Comparison of ENCODE assay signal across 14 cellular contexts in genomic region chr1:47031585-47031984, GRCh38. TPM values are rescaled to one million over a fixed set of nuclear protein-coding genes. Genes with fewer than 3 reads are reported as not detected.
DNase-seq lines count a peak whose midpoint lies in the region; ATAC-seq, FAIRE-seq and TF ChIP-seq lines count a peak whose summit lies in the region.
"Had no signal": no experiment of that assay in that cellular context is flagged by ENCODE, and none has a peak within 500 bp of the region (broad histone marks: within the 10 kb centered on the region; RNA-seq: fewer than 3 reads in every experiment).

No MANE protein-coding gene starts in this region.

- H2AFZ ChIP-seq in PC-3 (ENCODE audit: low read length) = no peak overlapping the region
- no peak overlapping the region for H2AFZ ChIP-seq in keratinocyte (ENCODE audit: control insufficient read depth, low read length)

- no peak overlapping the region for H3K9ac ChIP-seq in PC-3 (ENCODE audit: low read length)
- H3K9ac ChIP-seq in keratinocyte (ENCODE audit: control insufficient read depth, extremely low read depth, insufficient read depth, low read length) = no peak overlapping the region

- DNase-seq in PC-3 = no peak
- DNase-seq in coronary artery (ENCODE audit: low spot score) = no peak
- no peak for DNase-seq in keratinocyte (ENCODE audit: low read depth, low spot score)
- no peak for DNase-seq in stimulated activated effector memory CD8-positive, alpha-beta T cell treated with anti-CD3 and anti-CD28 coated beads, Interleukin-12 subunit alpha, Interleukin-12 subunit beta, amount 100 ng/mL, for 72 hours (ENCODE audit: low spot score in 2 of 2)
- DNase-seq in kidney glomerular epithelial cell (lab: John Stamatoyannopoulos, UW) = no peak
- DNase-seq in frontal cortex (ENCODE audit: low spot score in 2 of 2) = no peak
- DNase-seq: activated CD4-positive, alpha-beta T cell treated with anti-CD3 and anti-CD28 coated beads, Interleukin-2, amount 10 ng/mL, durations not matched to agents 24 days and 14 days; activated gamma-delta T cell treated with Interleukin-2 at 50 U/mL for 16 hours; CD4-positive, CD25-positive, alpha-beta regulatory T cell; erythroblast; naive thymus-derived CD8-positive, alpha-beta T cell had no signal

- POLR2A ChIA-PET in PC-3 (lab: Charles Lee; ENCODE audit: unreplicated experiment) = no interaction called here

- H3K4me1 ChIP-seq in PC-3 (ENCODE audit: insufficient read depth, low read length) = peaks cover 32% of the 10 kb centered on the region
- H3K4me1 ChIP-seq in keratinocyte (ENCODE audit: control insufficient read depth, extremely low read depth, insufficient read depth, low read length) = peaks cover 30% of the 10 kb centered on the region
- H3K4me1 ChIP-seq: A549 had no signal

- intact Hi-C loops in PC-3 (cut with micrococcal nuclease) = no loop called here

- dilution Hi-C loops in keratinocyte (cut with MboI; ENCODE audit: extremely low pct_ligation_motif_present, low sequenced_read_pairs) = no loop called here

- no peaks in the 10 kb centered on the region for H3K36me3 Mint-ChIP-seq in stimulated activated effector memory CD8-positive, alpha-beta T cell treated with anti-CD3 and anti-CD28 coated beads, Interleukin-12 subunit alpha, Interleukin-12 subunit beta, amount 100 ng/mL, for 72 hours
- H3K36me3 Mint-ChIP-seq: CD4-positive, CD25-positive, alpha-beta regulatory T cell; naive thymus-derived CD8-positive, alpha-beta T cell had no signal

- H3K9me3 ChIP-seq in PC-3 (ENCODE audit: low read length) (no peaks in the 10 kb centered on the region), keratinocyte (ENCODE audit: control insufficient read depth, low read depth, low read length) (no peaks in the 10 kb centered on the region)
- H3K9me3 ChIP-seq: A549 had no signal

- BruUV-seq in PC-3 (replicated peaks; lab: Mats Ljungman, UMichigan) = no TSS peak

- H3K4me1 Mint-ChIP-seq in stimulated activated effector memory CD8-positive, alpha-beta T cell treated with anti-CD3 and anti-CD28 coated beads, Interleukin-12 subunit alpha, Interleukin-12 subunit beta, amount 100 ng/mL, for 72 hours = no peaks in the 10 kb centered on the region
- H3K4me1 Mint-ChIP-seq: activated CD4-positive, alpha-beta T cell treated with anti-CD3 and anti-CD28 coated beads, Interleukin-2, amount 10 ng/mL, durations not matched to agents 24 days and 14 days; CD4-positive, CD25-positive, alpha-beta regulatory T cell; naive thymus-derived CD8-positive, alpha-beta T cell had no signal

- FAIRE-seq in keratinocyte (lab: Jason Lieb, UNC) = no peak
- FAIRE-seq in frontal cortex (lab: Jason Lieb, UNC) = no peak
- FAIRE-seq: A549 had no signal

- H3K36me3 ChIP-seq in PC-3 (ENCODE audit: low read depth, low read length) (no peaks in the 10 kb centered on the region), keratinocyte (ENCODE audit: control insufficient read depth in 2 of 2, extremely low read depth in 1 of 2, insufficient read depth in 2 of 2, low read length in 2 of 2) (no peaks in the 10 kb centered on the region)

- H3K4me3 ChIP-seq in PC-3 (ENCODE audit: low read length) (no peak overlapping the region), coronary artery (no peak overlapping the region), keratinocyte (ENCODE audit: control insufficient read depth in 2 of 3, extremely low read depth in 1 of 3, insufficient read depth in 2 of 3, low read depth in 1 of 3, low read length in 3 of 3) (no peak overlapping the region)
- H3K4me3 ChIP-seq: A549 had no signal

- H3F3A ChIP-seq in PC-3 (ENCODE audit: low read length, unreplicated experiment) = no peaks in the 10 kb centered on the region

- no peak overlapping the region for H3K4me3 Mint-ChIP-seq in stimulated activated effector memory CD8-positive, alpha-beta T cell treated with anti-CD3 and anti-CD28 coated beads, Interleukin-12 subunit alpha, Interleukin-12 subunit beta, amount 100 ng/mL, for 72 hours
- H3K4me3 Mint-ChIP-seq: activated CD4-positive, alpha-beta T cell treated with anti-CD3 and anti-CD28 coated beads, Interleukin-2, amount 10 ng/mL, durations not matched to agents 24 days and 14 days; CD4-positive, CD25-positive, alpha-beta regulatory T cell; naive thymus-derived CD8-positive, alpha-beta T cell had no signal

- H3K79me2 ChIP-seq in PC-3 (ENCODE audit: low read length) (no peaks in the 10 kb centered on the region), keratinocyte (ENCODE audit: control insufficient read depth, insufficient read depth, low read length) (no peaks in the 10 kb centered on the region)

- ATAC-seq in PC-3 (no peak), HG03135 (IDR thresholded peaks at IDR 0.05; ENCODE audit: unreplicated experiment) (no peak)
- ATAC-seq in stimulated activated effector memory CD8-positive, alpha-beta T cell treated with anti-CD3 and anti-CD28 coated beads, Interleukin-12 subunit alpha, Interleukin-12 subunit beta, amount 100 ng/mL, for 72 hours = no peak
- ATAC-seq: A549; naive thymus-derived CD8-positive, alpha-beta T cell had no signal

- H3K9me1 ChIP-seq in keratinocyte (ENCODE audit: control insufficient read depth, extremely low read depth, insufficient read depth, low read length) = no peaks in the 10 kb centered on the region

- no peaks in the 10 kb centered on the region for H4K20me1 ChIP-seq in PC-3 (ENCODE audit: low read length)
- H4K20me1 ChIP-seq in keratinocyte (ENCODE audit: control insufficient read depth, extremely low read depth, insufficient read depth, low read length) = no peaks in the 10 kb centered on the region

- peak overlapping the region; percentile 45 for H3K4me2 ChIP-seq in PC-3 (ENCODE audit: low read length)
- peak overlapping the region; percentile 75 for H3K4me2 ChIP-seq in keratinocyte (ENCODE audit: control insufficient read depth, extremely low read depth, insufficient read depth, low read depth, low read length)
- H3K4me2 ChIP-seq: A549 had no signal

- no peaks in the 10 kb centered on the region for H3K9me2 ChIP-seq in PC-3 (replicated peaks; ENCODE audit: low read length)

- CTCF ChIA-PET in PC-3 (lab: Charles Lee) = interaction anchor here (0.6 kb wide), 1 partner anchor 157 kb away, joined by 3 read pairs; no protein-coding TSS in a partner anchor

- H3K9me3 Mint-ChIP-seq in stimulated activated effector memory CD8-positive, alpha-beta T cell treated with anti-CD3 and anti-CD28 coated beads, Interleukin-12 subunit alpha, Interleukin-12 subunit beta, amount 100 ng/mL, for 72 hours = no peaks in the 10 kb centered on the region
- H3K9me3 Mint-ChIP-seq: activated CD4-positive, alpha-beta T cell treated with anti-CD3 and anti-CD28 coated beads, Interleukin-2, amount 10 ng/mL, durations not matched to agents 24 days and 14 days; naive thymus-derived CD8-positive, alpha-beta T cell had no signal

- TF ChIP-seq CTCF in 22Rv1 (IDR thresholded peaks at IDR 0.05) (no peak), PC-3 (conservative IDR thresholded peaks at IDR 0.05; ENCODE audit: low read depth, low read length) (no peak), coronary artery (IDR thresholded peaks at IDR 0.05) (no peak), keratinocyte (optimal IDR thresholded peaks at IDR 0.05 in 1 of 3, IDR thresholded peaks at IDR 0.05 in 1 of 3, conservative IDR thresholded peaks at IDR 0.05 in 1 of 3; ENCODE audit: extremely low read depth in 1 of 3, insufficient read depth in 2 of 3, low read length in 3 of 3) (no peak)

- H3K27me3 ChIP-seq in PC-3 (ENCODE audit: low read length) (0 out of 2 replicates have a peak, but pooled peaks cover 2% of the 10 kb centered on the region), keratinocyte (ENCODE audit: control insufficient read depth, extremely low read depth, insufficient read depth, low read length) (no peaks in the 10 kb centered on the region)

- H3K27ac Mint-ChIP-seq in stimulated activated effector memory CD8-positive, alpha-beta T cell treated with anti-CD3 and anti-CD28 coated beads, Interleukin-12 subunit alpha, Interleukin-12 subunit beta, amount 100 ng/mL, for 72 hours = no peak overlapping the region
- H3K27ac Mint-ChIP-seq: activated CD4-positive, alpha-beta T cell treated with anti-CD3 and anti-CD28 coated beads, Interleukin-2, amount 10 ng/mL, durations not matched to agents 24 days and 14 days; CD4-positive, CD25-positive, alpha-beta regulatory T cell had no signal

- H3K27ac ChIP-seq in 22Rv1 (peak overlapping the region; percentile 72), PC-3 (ENCODE audit: low read length) (peak overlapping the region; percentile 82), coronary artery (peak overlapping the region; percentile 32 to 84), keratinocyte (ENCODE audit: control insufficient read depth, insufficient read depth, low read length) (no peak overlapping the region)
- H3K27ac ChIP-seq: A549 had no signal

RNA-seq across cellular contexts. Expression of gene CYP4X1, which starts 8.1 kb away (rescaled TPM):
- 0.52 and 1.0 TPM in 2 replicates for total RNA-seq in PC-3 (2014; rRNA removed)
- 0.93 to 1.2 TPM (median 1.00 TPM) in 3 replicates for polyA plus RNA-seq in keratinocyte
- polyA plus RNA-seq in keratinocyte (2011; ENCODE audit: low read depth) = 0.40 TPM
- polyA plus RNA-seq in keratinocyte (2011; cell fraction: cytosol; rRNA removed) = 0.55 and 0.90 TPM in 2 replicates
- 2.6 and 3.4 TPM in 2 replicates for polyA plus RNA-seq in keratinocyte (2011; cell fraction: nucleus; rRNA removed)
- 0.24 and 0.34 TPM in 2 replicates for polyA plus RNA-seq in keratinocyte (2012; ENCODE audit: low replicate concordance)
- polyA minus RNA-seq in keratinocyte = 0.23 to 0.61 TPM in 2 of 3 replicates, not detected in the other
- polyA minus RNA-seq in keratinocyte (2011; cell fraction: cytosol; rRNA and poly(A)+ RNA removed) = not detected
- polyA minus RNA-seq in keratinocyte (2011; cell fraction: nucleus; rRNA and poly(A)+ RNA removed) = 0.74 and 1.0 TPM in 2 replicates
- total RNA-seq in frontal cortex = 18.3 TPM
- total RNA-seq: activated CD4-positive, alpha-beta T cell treated with anti-CD3 and anti-CD28 coated beads, Interleukin-2, amount 10 ng/mL, durations not matched to agents 24 days and 14 days; CD4-positive, CD25-positive, alpha-beta regulatory T cell; naive thymus-derived CD8-positive, alpha-beta T cell had no signal
- polyA plus RNA-seq: A549; CD4-positive, CD25-positive, alpha-beta regulatory T cell; naive thymus-derived CD8-positive, alpha-beta T cell had no signal

RNA-seq across cellular contexts. Expression of gene CYP4Z1, which starts 35.4 kb away (rescaled TPM):
- not detected in 2 replicates for total RNA-seq in PC-3 (2014; rRNA removed)
- polyA plus RNA-seq in keratinocyte = not detected in 3 replicates
- polyA plus RNA-seq in keratinocyte (2011; ENCODE audit: low read depth) = not detected
- not detected in 2 replicates for polyA plus RNA-seq in keratinocyte (2011; cell fraction: cytosol; rRNA removed)
- polyA plus RNA-seq in keratinocyte (2011; cell fraction: nucleus; rRNA removed) = not detected in 2 replicates
- not detected in 2 replicates for polyA plus RNA-seq in keratinocyte (2012; ENCODE audit: low replicate concordance)
- polyA minus RNA-seq in keratinocyte = not detected in 3 replicates
- not detected for polyA minus RNA-seq in keratinocyte (2011; cell fraction: cytosol; rRNA and poly(A)+ RNA removed)
- polyA minus RNA-seq in keratinocyte (2011; cell fraction: nucleus; rRNA and poly(A)+ RNA removed) = not detected in 2 replicates
- total RNA-seq in frontal cortex = 0.41 TPM
- total RNA-seq: activated CD4-positive, alpha-beta T cell treated with anti-CD3 and anti-CD28 coated beads, Interleukin-2, amount 10 ng/mL, durations not matched to agents 24 days and 14 days; CD4-positive, CD25-positive, alpha-beta regulatory T cell; naive thymus-derived CD8-positive, alpha-beta T cell had no signal
- polyA plus RNA-seq: A549; CD4-positive, CD25-positive, alpha-beta regulatory T cell; naive thymus-derived CD8-positive, alpha-beta T cell had no signal
